Comparison of ENCODE assay signal across 18 cellular contexts in genomic region chr6:16295471-16295870, GRCh38.
"Had no signal": no experiment of that assay in that cellular context is flagged by ENCODE, and none has a peak within 500 bp of the region (broad histone marks: within the 10 kb centered on the region; RNA-seq: fewer than 3 reads in every experiment).

No MANE protein-coding gene starts in this region.

- H3K9me3 ChIP-seq: suprapubic skin, thyroid gland, vagina had no signal

- H3K4me1 ChIP-seq: parathyroid adenoma, suprapubic skin, vagina had no signal

- H3K9ac ChIP-seq: neural progenitor cell, parathyroid adenoma had no signal

- H2AFZ ChIP-seq: neural progenitor cell, parathyroid adenoma had no signal

- H3K4me3 ChIP-seq: lung, neural progenitor cell, smooth muscle cell, suprapubic skin, thyroid gland, vagina had no signal

- H3K79me2 ChIP-seq: parathyroid adenoma had no signal

- H3K27ac ChIP-seq: neural progenitor cell, parathyroid adenoma, suprapubic skin, thyroid gland, vagina had no signal

- ATAC-seq: left lobe of liver; naive thymus-derived CD4-positive, alpha-beta T cell; stimulated activated memory B cell treated with anti-CD40 and anti-IgM and Interleukin-4, amounts not matched to agents 10 μg/mL and 1 μg/mL and 100 μg/mL, for 72 hours; stimulated activated naive CD8-positive, alpha-beta T cell treated with anti-CD3 and anti-CD28 coated beads, Interleukin-15, Interleukin-2, amounts not matched to agents 100 U/mL and 50 U/mL, for 24 hours had no signal

- H3K4me2 ChIP-seq: neural progenitor cell, smooth muscle cell had no signal

- H3K27me3 ChIP-seq: neural progenitor cell, suprapubic skin, thyroid gland, vagina had no signal

- FAIRE-seq: frontal cortex, keratinocyte had no signal

- DNase-seq: cortex of kidney; effector CD4-positive, alpha-beta T cell; mesenchymal stem cell; naive thymus-derived CD4-positive, alpha-beta T cell; stimulated activated CD4-positive, alpha-beta T cell treated with anti-CD3 and anti-CD28 coated beads, Interleukin-4, amount 100 ng/mL, for 4 hours; stimulated activated naive CD8-positive, alpha-beta T cell treated with anti-CD3 and anti-CD28 coated beads, Interleukin-15, Interleukin-2, amounts not matched to agents 100 U/mL and 50 U/mL, for 24 hours; thyroid gland; trophoblast cell had no signal

- H3K36me3 ChIP-seq: neural progenitor cell, suprapubic skin, thyroid gland, vagina had no signal
